ENCODE assay signal across 1 cellular context in the genomic region with DNA sequence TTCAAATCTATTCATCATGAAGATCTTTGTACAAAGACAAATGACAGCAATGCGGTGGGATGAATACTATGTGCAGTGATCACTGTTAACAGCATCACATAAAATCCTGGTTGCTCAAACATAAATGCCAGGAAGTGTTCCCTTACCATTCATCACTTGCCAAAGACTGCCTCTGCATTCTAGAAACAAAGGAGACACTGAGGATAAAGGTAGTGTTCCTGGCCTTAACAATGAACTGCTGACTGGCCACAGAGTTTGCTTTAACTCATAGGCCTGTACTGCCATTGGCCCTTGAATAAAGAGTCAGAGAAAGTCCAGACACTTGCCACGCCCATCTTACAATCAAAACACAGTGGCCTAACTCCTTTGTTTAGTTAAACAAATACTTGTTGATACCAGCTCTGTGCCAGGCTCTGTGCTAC.
TF ChIP-seq lines count a peak whose summit lies in the region.

No MANE protein-coding gene starts in this region.

TF ChIP-seq in IMR-90, 13 proteins besides CTCF, POLR2A, EP300 and RAD21 (continued from another document):
- TF ChIP-seq, protein P1, sequence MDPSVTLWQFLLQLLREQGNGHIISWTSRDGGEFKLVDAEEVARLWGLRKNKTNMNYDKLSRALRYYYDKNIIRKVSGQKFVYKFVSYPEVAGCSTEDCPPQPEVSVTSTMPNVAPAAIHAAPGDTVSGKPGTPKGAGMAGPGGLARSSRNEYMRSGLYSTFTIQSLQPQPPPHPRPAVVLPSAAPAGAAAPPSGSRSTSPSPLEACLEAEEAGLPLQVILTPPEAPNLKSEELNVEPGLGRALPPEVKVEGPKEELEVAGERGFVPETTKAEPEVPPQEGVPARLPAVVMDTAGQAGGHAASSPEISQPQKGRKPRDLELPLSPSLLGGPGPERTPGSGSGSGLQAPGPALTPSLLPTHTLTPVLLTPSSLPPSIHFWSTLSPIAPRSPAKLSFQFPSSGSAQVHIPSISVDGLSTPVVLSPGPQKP (IDR thresholded peaks at IDR 0.05; ENCODE audit: borderline replicate concordance, low read depth, low read length) = no peak
- TF ChIP-seq RFX5 (IDR thresholded peaks at IDR 0.05; ENCODE audit: low read depth, low read length) (no peak), MXI1 (IDR thresholded peaks at IDR 0.05; ENCODE audit: borderline replicate concordance, low read depth, low read length) (no peak), MAFK (IDR thresholded peaks at IDR 0.05; ENCODE audit: low read depth, low read length) (no peak), SMC3 (IDR thresholded peaks at IDR 0.05; ENCODE audit: low read depth, low read length) (no peak)
